12 cellular contexts compared by ENCODE assay signal in genomic region chr17:31579265-31579664, GRCh38.
DNase-seq lines count a peak whose midpoint lies in the region; ATAC-seq, FAIRE-seq and TF ChIP-seq lines count a peak whose summit lies in the region.
"Had no signal": no experiment of that assay in that cellular context is flagged by ENCODE, and none has a peak within 500 bp of the region (broad histone marks: within the 10 kb centered on the region; RNA-seq: fewer than 3 reads in every experiment).

No MANE protein-coding gene starts in this region.

- DNase-seq in ELF-1 (ENCODE audit: low read depth, low spot score), result peak; percentile 40
- peak; percentile 95 for DNase-seq in NCI-H69 (lab: John Stamatoyannopoulos, UW)
- DNase-seq in bronchial epithelial cell (ENCODE audit: low read depth), result peak; percentile 35
- peak; percentile 58 for DNase-seq in renal cortical epithelial cell (ENCODE audit: low read depth)
- no peak for DNase-seq in ecto neural progenitor cell (ENCODE audit: low spot score)
- DNase-seq in iPS-NIHi7 (ENCODE audit: extremely low spot score), result no peak
- DNase-seq: colonic mucosa; mucosa of descending colon; small intestine; stimulated activated CD8-positive, alpha-beta memory T cell treated with anti-CD3 and anti-CD28 coated beads, Interleukin-4, amount 100 ng/mL, for 48 hours had no signal

- H3K36me3 ChIP-seq in bronchial epithelial cell (ENCODE audit: control insufficient read depth, insufficient read depth, low read length), result peaks cover 2% of the 10 kb centered on the region
- H3K36me3 ChIP-seq: colonic mucosa had no signal

- no peak overlapping the region for H3K4me3 ChIP-seq in bronchial epithelial cell (ENCODE audit: low read depth, low read length)
- H3K4me3 ChIP-seq: colonic mucosa, mucosa of descending colon had no signal

- FAIRE-seq in bronchial epithelial cell (lab: Jason Lieb, UNC), result no peak
- FAIRE-seq: small intestine had no signal

- no peaks in the 10 kb centered on the region for H3K27me3 ChIP-seq in bronchial epithelial cell (ENCODE audit: control insufficient read depth, insufficient read depth, low read length)
- H3K27me3 ChIP-seq: colonic mucosa had no signal

- no peak for TF ChIP-seq CTCF in bronchial epithelial cell (IDR thresholded peaks at IDR 0.05; ENCODE audit: insufficient read depth, low read length, severe bottlenecking)

- ATAC-seq in HG03460 (IDR thresholded peaks at IDR 0.05; ENCODE audit: unreplicated experiment) (no peak), GM19395 (IDR thresholded peaks at IDR 0.05; ENCODE audit: unreplicated experiment) (no peak)
- ATAC-seq: mucosa of descending colon had no signal

Comparison
In these comparisons a context has a peak if more than half of its experiments do, and no peak if none do; other contexts are left out.
1. DNase-seq: peak in ELF-1 (single experiment), NCI-H69 (single experiment), bronchial epithelial cell (single experiment) and renal cortical epithelial cell (single experiment); none in ecto neural progenitor cell (single experiment) and iPS-NIHi7 (single experiment).